ENCODE assay signal across 8 cellular contexts in the genomic region with DNA sequence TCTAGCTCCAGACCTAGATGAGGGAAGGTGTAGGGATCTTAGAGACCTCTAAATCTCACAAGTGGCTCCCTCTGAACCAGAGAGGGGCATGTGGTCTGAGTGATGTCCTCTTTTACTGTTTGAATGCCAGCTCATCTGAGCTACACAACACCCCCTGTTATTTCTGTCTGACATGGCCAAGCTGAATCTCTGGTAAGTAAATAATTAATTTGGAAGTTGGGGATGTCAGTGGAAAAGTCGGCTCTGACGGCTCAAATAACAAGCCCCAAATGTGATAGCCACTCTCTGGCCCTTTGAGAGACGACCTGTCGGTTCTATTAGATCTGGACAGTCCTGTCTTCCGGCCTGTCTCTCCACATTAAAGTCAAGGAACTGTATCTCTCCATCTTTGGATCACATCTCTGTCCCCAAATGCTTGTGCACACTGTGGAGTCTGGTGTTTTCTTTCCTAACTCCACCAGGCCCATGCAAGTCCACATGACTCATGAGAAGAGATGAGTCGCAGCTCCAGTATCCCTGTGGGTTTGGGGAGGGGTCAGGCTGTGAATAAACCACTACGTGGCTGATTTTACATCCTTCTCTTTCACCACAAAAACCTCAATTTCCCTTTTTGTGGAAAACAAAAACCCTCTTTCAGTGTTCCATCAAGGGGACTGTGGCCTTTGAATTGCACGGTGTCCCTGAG. TPM values are rescaled to one million over a fixed set of nuclear protein-coding genes. Genes with fewer than 3 reads are reported as not detected.
A peak's percentile ranks its signal among the peaks of the same experiment; 100 is the strongest.
DNase-seq lines count a peak whose midpoint lies in the region; ATAC-seq and TF ChIP-seq lines count a peak whose summit lies in the region.

No MANE protein-coding gene starts in this region.

- peak overlapping the region; percentile 55 for H3K4ac ChIP-seq in IMR-90 (ENCODE audit: low read depth, low read length)

- H2AK9ac ChIP-seq in IMR-90 (replicated peaks; ENCODE audit: low read depth, low read length, poor library complexity): no peak overlapping the region

- no peak overlapping the region for H3K23ac ChIP-seq in IMR-90 (ENCODE audit: low read depth, low read length)

- POLR2A ChIA-PET in IMR-90 (lab: Charles Lee; ENCODE audit: unreplicated experiment): no interaction called here

- H3K18ac ChIP-seq in IMR-90 (ENCODE audit: low read depth, low read length): peak overlapping the region; percentile 2; the same call in 1 of the 2 replicates

- no peaks in the 10 kb centered on the region; the same call in 1 of the 2 replicates for H3K27me3 ChIP-seq in IMR-90 (ENCODE audit: control insufficient read depth, insufficient read depth, low read length)

- H4K5ac ChIP-seq in IMR-90 (ENCODE audit: low read depth, low read length): no peak overlapping the region

- peak overlapping the region in 1 of 2 experiments; percentile 64; a peak in 2 of 4 replicates for H4K8ac ChIP-seq in IMR-90 (ENCODE audit: low read depth in 2 of 2, low read length in 2 of 2)

- intact Hi-C loops in IMR-90 (cut with micrococcal nuclease): no loop called here
- intact Hi-C loops in activated T-helper 1 cell treated with anti-CD3 and anti-CD28 coated beads, Interleukin-12 subunit alpha, Interleukin-12 subunit beta, Interleukin-2, Interleukin-4 antibody, amounts not matched to agents 30 ng/mL and 10 ng/mL and 1 ng/mL, durations not matched to agents 14 hours and 24 hours and 36 hours (cut with micrococcal nuclease): loop anchor here (1.0 kb wide), 1 partner anchor 8 kb away; no protein-coding TSS in a partner anchor

- no peak for TF ChIP-seq POLR2A in IMR-90 (IDR thresholded peaks at IDR 0.05; ENCODE audit: low read depth, low read length)

- H3K9me3 Mint-ChIP-seq in activated T-helper 1 cell treated with anti-CD3 and anti-CD28 coated beads, Interleukin-12 subunit alpha, Interleukin-12 subunit beta, Interleukin-2, Interleukin-4 antibody, amounts not matched to agents 30 ng/mL and 10 ng/mL and 1 ng/mL, durations not matched to agents 14 hours and 24 hours and 36 hours: no peaks in the 10 kb centered on the region

- H3K4me1 ChIP-seq in IMR-90 (ENCODE audit: control insufficient read depth, insufficient read depth, low read length): peaks cover 3% of the 10 kb centered on the region; the same call in 1 of the 2 replicates

- in situ Hi-C loops in ACHN (cut with HindIII; ENCODE audit: low pct_ligation_motif_present, low pct_unique_long_range_greater_than_20kb, low sequenced_read_pairs): no loop called here
- in situ Hi-C loops in IMR-90 (cut with MboI; ENCODE audit: low sequenced_read_pairs): no loop called here

- H3K4me2 ChIP-seq in IMR-90 (ENCODE audit: low read depth, low read length): peak overlapping the region; percentile 8; the same call in 1 of the 2 replicates

- H3K56ac ChIP-seq in IMR-90 (ENCODE audit: extremely low read depth, insufficient read depth, low read length): no peak overlapping the region

- peak overlapping the region; percentile 79 for H3K27ac Mint-ChIP-seq in activated T-helper 1 cell treated with anti-CD3 and anti-CD28 coated beads, Interleukin-12 subunit alpha, Interleukin-12 subunit beta, Interleukin-2, Interleukin-4 antibody, amounts not matched to agents 30 ng/mL and 10 ng/mL and 1 ng/mL, durations not matched to agents 14 hours and 24 hours and 36 hours

- H3K4me1 Mint-ChIP-seq in activated T-helper 1 cell treated with anti-CD3 and anti-CD28 coated beads, Interleukin-12 subunit alpha, Interleukin-12 subunit beta, Interleukin-2, Interleukin-4 antibody, amounts not matched to agents 30 ng/mL and 10 ng/mL and 1 ng/mL, durations not matched to agents 14 hours and 24 hours and 36 hours (ENCODE audit: low read depth): peaks cover 79% of the 10 kb centered on the region

- H3K36me3 Mint-ChIP-seq in activated T-helper 1 cell treated with anti-CD3 and anti-CD28 coated beads, Interleukin-12 subunit alpha, Interleukin-12 subunit beta, Interleukin-2, Interleukin-4 antibody, amounts not matched to agents 30 ng/mL and 10 ng/mL and 1 ng/mL, durations not matched to agents 14 hours and 24 hours and 36 hours (ENCODE audit: low read depth): peaks cover 31% of the 10 kb centered on the region

- no peaks in the 10 kb centered on the region for H3K27me3 Mint-ChIP-seq in activated T-helper 1 cell treated with anti-CD3 and anti-CD28 coated beads, Interleukin-12 subunit alpha, Interleukin-12 subunit beta, Interleukin-2, Interleukin-4 antibody, amounts not matched to agents 30 ng/mL and 10 ng/mL and 1 ng/mL, durations not matched to agents 14 hours and 24 hours and 36 hours (ENCODE audit: insufficient read depth)

- H3K9me3 ChIP-seq in IMR-90 (ENCODE audit: control insufficient read depth, insufficient read depth, low read length): no peaks in the 10 kb centered on the region

- 0 out of 2 replicates have a peak overlapping the region, but pooled peaks have one; percentile 49 for H3K14ac ChIP-seq in IMR-90 (replicated peaks; ENCODE audit: low read depth, low read length)

- ATAC-seq in IMR-90 (ENCODE audit: low read depth): peak; percentile 85
- ATAC-seq in HG02588 (IDR thresholded peaks at IDR 0.05; ENCODE audit: unreplicated experiment): no peak

- H4K20me1 ChIP-seq in IMR-90 (ENCODE audit: insufficient read depth, low read length): no peaks in the 10 kb centered on the region

- 52% methylated on average over 3 of the region's 8 CpGs; no CpG with 5 or more reads in 1 of the 2 experiments for WGBS in IMR-90 (ENCODE audit: extremely low coverage in 2 of 2, insufficient read length in 1 of 2), 2 experiments

- dilution Hi-C loops in IMR-90 (cut with HindIII; ENCODE audit: low sequenced_read_pairs, unreplicated experiment): no loop called here

- H3K9ac ChIP-seq in IMR-90 (ENCODE audit: low read depth, low read length): no peak overlapping the region

- H3K4me3 Mint-ChIP-seq in activated T-helper 1 cell treated with anti-CD3 and anti-CD28 coated beads, Interleukin-12 subunit alpha, Interleukin-12 subunit beta, Interleukin-2, Interleukin-4 antibody, amounts not matched to agents 30 ng/mL and 10 ng/mL and 1 ng/mL, durations not matched to agents 14 hours and 24 hours and 36 hours: peak overlapping the region; percentile 61

- peak overlapping the region; percentile 67 for H2BK120ac ChIP-seq in IMR-90 (ENCODE audit: low read depth, low read length)

- no peaks in the 10 kb centered on the region for H3K79me1 ChIP-seq in IMR-90 (ENCODE audit: low read depth in 1 of 2, low read length in 2 of 2)

- H2BK5ac ChIP-seq in IMR-90 (ENCODE audit: low read depth, low read length, poor library complexity, severe bottlenecking): no peak overlapping the region

- H3K27ac ChIP-seq in IMR-90 (ENCODE audit: insufficient read depth, low read length) (no peak overlapping the region), coronary artery (no peak overlapping the region)

- TF ChIP-seq RAD21 in IMR-90 (IDR thresholded peaks at IDR 0.05; ENCODE audit: low read length): no peak

- H2BK20ac ChIP-seq in IMR-90 (ENCODE audit: low read depth, low read length): peak overlapping the region; percentile 78; the same call in 1 of the 2 replicates

- TF ChIP-seq CTCF in IMR-90 (conservative IDR thresholded peaks at IDR 0.05; ENCODE audit: low read depth, low read length) (no peak), coronary artery (IDR thresholded peaks at IDR 0.05) (no peak)

- BruUV-seq in IMR-90 (replicated peaks; lab: Mats Ljungman, UMichigan): no TSS peak

- H3K4me3 ChIP-seq in IMR-90 (ENCODE audit: insufficient read depth, low read depth, low read length): no peak overlapping the region
- no peak overlapping the region for H3K4me3 ChIP-seq in coronary artery

- DNase-seq in ACHN: peak; percentile 66
- peak; percentile 86 for DNase-seq in IMR-90
- DNase-seq in activated T-helper 1 cell treated with anti-CD3 and anti-CD28 coated beads, Interleukin-12 subunit alpha, Interleukin-12 subunit beta, Interleukin-2, Interleukin-4 antibody, amounts not matched to agents 30 ng/mL and 10 ng/mL and 1 ng/mL, durations not matched to agents 14 hours and 24 hours and 36 hours (ENCODE audit: low spot score): peak; percentile 11
- DNase-seq in medulla oblongata (ENCODE audit: extremely low spot score): peak; percentile 68
- DNase-seq in 8988T: no peak
- no peak for DNase-seq in mucosa of gallbladder (ENCODE audit: low spot score)
- DNase-seq in coronary artery (ENCODE audit: low spot score): no peak

- no peak overlapping the region; the same call in 1 of the 2 replicates for H4K91ac ChIP-seq in IMR-90 (ENCODE audit: insufficient read depth, low read depth, low read length)

- no peaks in the 10 kb centered on the region for H3K36me3 ChIP-seq in IMR-90 (ENCODE audit: control insufficient read depth, insufficient read depth, low read length)

- peak overlapping the region; percentile 68; the same call in 1 of the 3 replicates for H2BK15ac ChIP-seq in IMR-90 (ENCODE audit: low read depth, low read length)

- peak overlapping the region; percentile 69 for H2AFZ ChIP-seq in IMR-90 (replicated peaks; ENCODE audit: low read length, poor library complexity)

- H3K9me1 ChIP-seq in IMR-90 (ENCODE audit: insufficient read depth, low read length): peaks cover 6% of the 10 kb centered on the region; the same call in 1 of the 2 replicates

- no peak overlapping the region; the same call in 1 of the 2 replicates for H2AK5ac ChIP-seq in IMR-90 (ENCODE audit: low read depth, low read length)

- CTCF ChIA-PET in IMR-90 (lab: Yijun Ruan, JAX): no interaction called here

TF ChIP-seq in IMR-90, 13 proteins besides CTCF, POLR2A, EP300 and RAD21:
- TF ChIP-seq USF2 (IDR thresholded peaks at IDR 0.05; ENCODE audit: low read depth, low read length): peak; percentile 22; the same call in 1 of the 2 replicates
- TF ChIP-seq CEBPB (IDR thresholded peaks at IDR 0.05; ENCODE audit: low read depth, low read length): peak; percentile 15; the same call in 1 of the 2 replicates
- peak; percentile 48; the same call in 1 of the 2 replicates for TF ChIP-seq FOS (IDR thresholded peaks at IDR 0.05; ENCODE audit: low read depth, low read length)
- no peak for TF ChIP-seq CHD1 (IDR thresholded peaks at IDR 0.05; ENCODE audit: low read depth, low read length)

RNA-seq across cellular contexts. Expression of gene SETBP1, which starts 52.5 kb away (rescaled TPM):
- total RNA-seq in IMR-90 (2012; rRNA removed) (0.28 and 0.36 TPM in 2 replicates), mucosa of gallbladder (36.2 TPM)
- polyA plus RNA-seq in IMR-90 (2012; rRNA removed): 0.16 and 0.19 TPM in 2 replicates
- 0.02 and 0.09 TPM in 2 replicates for polyA plus RNA-seq in IMR-90 (2012; cell fraction: cytosol; rRNA removed)
- 0.09 and 0.28 TPM in 2 replicates for polyA plus RNA-seq in IMR-90 (2012; cell fraction: nucleus; rRNA removed; ENCODE audit: low replicate concordance)
- total RNA-seq in activated T-helper 1 cell treated with anti-CD3 and anti-CD28 coated beads, Interleukin-12 subunit alpha, Interleukin-12 subunit beta, Interleukin-2, Interleukin-4 antibody, amounts not matched to agents 30 ng/mL and 10 ng/mL and 1 ng/mL, durations not matched to agents 14 hours and 24 hours and 36 hours: 36.2 and 42.0 TPM in 2 replicates

Comparison
In these comparisons a context has a peak if more than half of its experiments do, and no peak if none do; other contexts are left out.
1. DNase-seq: peak in ACHN (single experiment), IMR-90 (single experiment), activated T-helper 1 cell treated with anti-CD3 and anti-CD28 coated beads, Interleukin-12 subunit alpha, Interleukin-12 subunit beta, Interleukin-2, Interleukin-4 antibody, amounts not matched to agents 30 ng/mL and 10 ng/mL and 1 ng/mL, durations not matched to agents 14 hours and 24 hours and 36 hours (single experiment) and medulla oblongata (single experiment); none in 8988T (single experiment), mucosa of gallbladder (single experiment) and coronary artery (single experiment).
2. RNA of gene SETBP1, which starts 52.5 kb away (total RNA-seq): 36.2 to 42.0 TPM in activated T-helper 1 cell treated with anti-CD3 and anti-CD28 coated beads, Interleukin-12 subunit alpha, Interleukin-12 subunit beta, Interleukin-2, Interleukin-4 antibody, amounts not matched to agents 30 ng/mL and 10 ng/mL and 1 ng/mL, durations not matched to agents 14 hours and 24 hours and 36 hours and 36.2 TPM in mucosa of gallbladder (single experiment); 0.28 to 0.36 TPM in IMR-90; every median in the first group is over 10 times any median in the second.